In the genomic region with DNA sequence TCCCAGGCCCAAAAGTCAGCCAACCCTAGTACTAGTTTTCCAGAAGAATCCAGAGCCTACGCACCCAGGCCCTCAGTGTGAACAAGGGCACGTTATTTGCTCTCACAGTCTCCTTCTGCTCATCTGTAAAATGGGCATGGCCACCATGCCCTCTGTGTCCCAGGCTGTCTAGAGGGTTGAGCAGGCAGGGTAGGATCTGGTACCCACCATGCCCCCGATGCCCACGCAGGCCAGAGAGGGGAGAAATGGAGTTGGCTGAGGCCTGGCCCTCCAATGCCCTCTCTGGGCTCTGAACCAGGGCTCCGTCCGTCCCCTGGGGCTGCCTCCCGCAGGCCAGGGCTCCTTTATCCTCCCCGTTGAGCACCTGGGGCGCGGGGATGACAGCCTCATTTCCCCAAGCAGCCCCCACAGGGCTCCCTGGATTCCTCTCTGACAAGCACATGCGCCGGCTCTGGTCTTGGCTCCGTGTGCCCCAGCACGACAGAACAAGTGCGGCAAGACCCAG, we compare ENCODE assay signal across 8 cellular contexts. TPM values are rescaled to one million over a fixed set of nuclear protein-coding genes. Genes with fewer than 3 reads are reported as not detected.
DNase-seq lines count a peak whose midpoint lies in the region; ATAC-seq and TF ChIP-seq lines count a peak whose summit lies in the region.

No MANE protein-coding gene starts in this region.

- H3K27ac ChIP-seq in Peyer's patch (peak overlapping the region; percentile 76 to 96 (median 90)), endodermal cell (ENCODE audit: low read depth, low read length) (peak overlapping the region; percentile 68)

- no peak overlapping the region for H3K9ac ChIP-seq in endodermal cell (ENCODE audit: extremely low read depth, low read length, poor library complexity, severe bottlenecking)

- DNase-seq in AG10803 (ENCODE audit: low read depth) = no peak
- no peak for DNase-seq in Peyer's patch
- no peak for DNase-seq in endodermal cell
- DNase-seq in osteocyte (ENCODE audit: extremely low spot score, unreplicated experiment) = no peak
- DNase-seq in HUDEP-2 (lab: John Stamatoyannopoulos, UW; ENCODE audit: unreplicated experiment in 76 of 76) = no peak
- DNase-seq in MV-4-11 (lab: John Stamatoyannopoulos, UW) = no peak

- 53 to 67% methylated on average over 6 to 15 of the region's 15 CpGs for WGBS in endodermal cell (ENCODE audit: insufficient coverage in 1 of 2, insufficient read length in 1 of 2), 2 experiments

- peaks cover 50% of the 10 kb centered on the region for H3K27me3 Mint-ChIP-seq in endodermal cell (ENCODE audit: insufficient read depth)
- no peaks in the 10 kb centered on the region for H3K27me3 Mint-ChIP-seq in osteocyte (ENCODE audit: unreplicated experiment)

- H3K4me1 Mint-ChIP-seq in endodermal cell = peaks cover 14% of the 10 kb centered on the region
- peaks cover 38% of the 10 kb centered on the region for H3K4me1 Mint-ChIP-seq in osteocyte (ENCODE audit: unreplicated experiment)

- H3K36me3 Mint-ChIP-seq in endodermal cell (ENCODE audit: low read depth) (peaks cover 4% of the 10 kb centered on the region), osteocyte (ENCODE audit: unreplicated experiment) (no peaks in the 10 kb centered on the region)

- H3K9me3 ChIP-seq in Peyer's patch = no peaks in the 10 kb centered on the region
- no peaks in the 10 kb centered on the region for H3K9me3 ChIP-seq in endodermal cell (ENCODE audit: control insufficient read depth, low read length)

- H3K4me3 Mint-ChIP-seq in endodermal cell (peak overlapping the region; percentile 41), osteocyte (ENCODE audit: unreplicated experiment) (peak overlapping the region; percentile 56)

- H3K4me3 ChIP-seq in AG10803 (ENCODE audit: low read length) (peak overlapping the region; percentile 70), Peyer's patch (peak overlapping the region; percentile 48 to 76 (median 64)), endodermal cell (ENCODE audit: low read length) (peak overlapping the region; percentile 75)

- TF ChIP-seq POLR2A in Peyer's patch (IDR thresholded peaks at IDR 0.05) = no peak

- H3K27ac Mint-ChIP-seq in endodermal cell (no peak overlapping the region), osteocyte (ENCODE audit: unreplicated experiment) (peak overlapping the region; percentile 54)

- H3K27me3 ChIP-seq in Peyer's patch (no peaks in the 10 kb centered on the region), endodermal cell (ENCODE audit: control insufficient read depth, insufficient read depth, low read length, poor library complexity, severe bottlenecking) (peaks cover 12% of the 10 kb centered on the region)

- peaks cover 0 to 39% (median 10%) of the 10 kb centered on the region in 4 donors for H3K4me1 ChIP-seq in Peyer's patch
- H3K4me1 ChIP-seq in endodermal cell (ENCODE audit: control insufficient read depth, insufficient read depth, low read length) = peaks cover 13% of the 10 kb centered on the region

- ATAC-seq in HG03280 (IDR thresholded peaks at IDR 0.05; ENCODE audit: unreplicated experiment) (no peak), GM18858 (IDR thresholded peaks at IDR 0.05; ENCODE audit: unreplicated experiment) (no peak)

- TF ChIP-seq CTCF in AG10803 (conservative IDR thresholded peaks at IDR 0.05; ENCODE audit: low read length) = no peak
- no peak for TF ChIP-seq CTCF in Peyer's patch (IDR thresholded peaks at IDR 0.05)
- TF ChIP-seq CTCF in endodermal cell (conservative IDR thresholded peaks at IDR 0.05) = no peak
- TF ChIP-seq CTCF in osteocyte (IDR thresholded peaks at IDR 0.05) = no peak

- no peaks in the 10 kb centered on the region for H3K36me3 ChIP-seq in Peyer's patch
- peaks cover under 1% of the 10 kb centered on the region for H3K36me3 ChIP-seq in endodermal cell (ENCODE audit: control insufficient read depth, insufficient read depth, low read length)

- H3K9me3 Mint-ChIP-seq in endodermal cell = no peaks in the 10 kb centered on the region
- H3K9me3 Mint-ChIP-seq in osteocyte (ENCODE audit: unreplicated experiment) = no peaks in the 10 kb centered on the region

RNA-seq across cellular contexts. Expression of gene BAHCC1, which starts 9.1 kb away (rescaled TPM):
- total RNA-seq in Peyer's patch (10 to 100 TPM; 11.6 to 43.0 (median 23.9) TPM), endodermal cell (10 to 100 TPM; 63.9 to 78.1 TPM), osteocyte (55.7 and 57.0 TPM in 2 replicates)
- polyA plus RNA-seq in endodermal cell (2013, experiment 1 of 2) = 40.3 TPM
- 37.2 TPM for polyA plus RNA-seq in endodermal cell (2013, experiment 2 of 2)
